ENCODE assay signal across 8 cellular contexts in genomic region chr7:5596046-5596895, GRCh38. TPM values are rescaled to one million over a fixed set of nuclear protein-coding genes. Genes with fewer than 3 reads are reported as not detected.
A peak's percentile ranks its signal among the peaks of the same experiment; 100 is the strongest.
DNase-seq lines count a peak whose midpoint lies in the region; ATAC-seq and TF ChIP-seq lines count a peak whose summit lies in the region.

No MANE protein-coding gene starts in this region.

- H3K9me3 ChIP-seq in OCI-LY3 (ENCODE audit: insufficient read depth, low read length) (no peaks in the 10 kb centered on the region), thymus (ENCODE audit: control insufficient read depth) (no peaks in the 10 kb centered on the region)

- peaks cover 24% of the 10 kb centered on the region for H3K4me1 ChIP-seq in OCI-LY3 (ENCODE audit: low read length)
- H3K4me1 ChIP-seq in thymus (ENCODE audit: control insufficient read depth, insufficient read depth, low read length) = peaks cover 10% of the 10 kb centered on the region

- WGBS in thymus = 25% methylated on average over 24 of the region's 24 CpGs

- no peak for TF ChIP-seq CTCF in OCI-LY3 (IDR thresholded peaks at IDR 0.05; ENCODE audit: low read depth, low read length)
- no peak for TF ChIP-seq CTCF in fibroblast of the aortic adventitia (IDR thresholded peaks at IDR 0.05; ENCODE audit: insufficient read depth, low read length)
- TF ChIP-seq CTCF in omental fat pad (IDR thresholded peaks at IDR 0.05) = no peak

- ATAC-seq in GM18868 (IDR thresholded peaks at IDR 0.05; ENCODE audit: unreplicated experiment) = peak; percentile 41
- peak; percentile 86 for ATAC-seq in omental fat pad (ENCODE audit: low FRiP score)
- ATAC-seq in GM21423 (IDR thresholded peaks at IDR 0.05; ENCODE audit: unreplicated experiment) = no peak
- ATAC-seq in GM21367 (IDR thresholded peaks at IDR 0.05; ENCODE audit: unreplicated experiment) = no peak

- peak overlapping the region; percentile 50 for H3K4me3 ChIP-seq in OCI-LY3 (ENCODE audit: low read length)
- peak overlapping the region; percentile 85 for H3K4me3 ChIP-seq in fibroblast of the aortic adventitia (ENCODE audit: low read depth, low read length)
- H3K4me3 ChIP-seq in thymus (ENCODE audit: low read length) = peak overlapping the region; percentile 19

- H3K79me2 ChIP-seq in OCI-LY3 (ENCODE audit: low read length) = no peaks in the 10 kb centered on the region

- peak overlapping the region; percentile 59 for H3K4me2 ChIP-seq in OCI-LY3 (ENCODE audit: low read length)

- H4K20me1 ChIP-seq in OCI-LY3 (ENCODE audit: insufficient read depth, low read length) = no peaks in the 10 kb centered on the region

- H3K27me3 ChIP-seq in OCI-LY3 (ENCODE audit: low read depth, low read length) (no peaks in the 10 kb centered on the region), thymus (ENCODE audit: control insufficient read depth, insufficient read depth) (peaks cover 55% of the 10 kb centered on the region)

- no peak overlapping the region for H3K27ac ChIP-seq in OCI-LY3 (ENCODE audit: low read length)
- peak overlapping the region; percentile 31 for H3K27ac ChIP-seq in thymus (ENCODE audit: low read depth)

- 0 out of 2 replicates have a peak overlapping the region, but pooled peaks have one; percentile 23 for H3K9ac ChIP-seq in OCI-LY3 (ENCODE audit: low read length)

- H2AFZ ChIP-seq in OCI-LY3 (ENCODE audit: low read depth, low read length) = peak overlapping the region; percentile 75

- H3K36me3 ChIP-seq in OCI-LY3 (replicated peaks; ENCODE audit: low read depth, low read length) = no peaks in the 10 kb centered on the region
- H3K36me3 ChIP-seq in thymus (ENCODE audit: control insufficient read depth, insufficient read depth) = no peaks in the 10 kb centered on the region

- DNase-seq in activated T-helper 1 cell treated with anti-CD3 and anti-CD28 coated beads, Interleukin-2, amount 50 U/mL, for 16 hours (ENCODE audit: low read depth in 1 of 2, low spot score in 1 of 2) = peak; percentile 18 to 35
- DNase-seq in fibroblast of the aortic adventitia (ENCODE audit: low read depth) (peak; percentile 92), omental fat pad (ENCODE audit: low spot score) (peak; percentile 54)

RNA-seq across cellular contexts. Expression of gene FSCN1, which starts 3.7 kb away (rescaled TPM):
- total RNA-seq in fibroblast of the aortic adventitia (ENCODE audit: low replicate concordance) = 105 and 213 TPM in 2 replicates
- total RNA-seq in omental fat pad = 10 to 100 TPM; 34.1 to 70.3 (median 39.6) TPM
- 27.2 TPM for polyA plus RNA-seq in thymus

Comparison
In these comparisons a context has a peak if more than half of its experiments do, and no peak if none do; other contexts are left out.
1. ATAC-seq: peak in GM18868 (single experiment) and omental fat pad (single experiment); none in GM21423 (single experiment) and GM21367 (single experiment).
2. H3K4me3 ChIP-seq: peak in every context shown above with its lines; median percentile 85 in fibroblast of the aortic adventitia; 50 in OCI-LY3; 19 in thymus.
3. DNase-seq: peak in every context shown above with its lines; median percentile 92 in fibroblast of the aortic adventitia; 54 in omental fat pad; 26 in activated T-helper 1 cell treated with anti-CD3 and anti-CD28 coated beads, Interleukin-2, amount 50 U/mL, for 16 hours.